In the genomic region with DNA sequence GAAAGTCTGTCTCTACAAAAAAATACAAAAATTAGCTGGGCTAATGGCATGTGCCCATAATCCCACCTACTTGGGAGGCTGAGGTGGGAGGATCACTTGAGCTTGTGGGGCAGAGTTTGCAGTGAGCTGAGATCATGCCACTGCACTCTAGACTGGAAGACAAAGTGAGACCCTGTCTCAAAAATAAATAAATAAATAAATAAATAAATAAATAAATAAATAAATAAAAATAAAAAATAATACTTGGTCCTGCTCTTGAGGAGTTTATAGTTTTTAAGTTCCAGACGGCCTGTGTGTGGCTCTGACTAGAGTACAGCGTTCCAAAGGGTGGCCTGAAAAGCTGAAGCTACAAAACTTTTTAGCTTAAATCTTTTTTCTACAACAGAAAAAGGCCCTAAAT, we compare ENCODE assay signal across 22 cellular contexts. TPM values are rescaled to one million over a fixed set of nuclear protein-coding genes. Genes with fewer than 3 reads are reported as not detected.
"Had no signal": no experiment of that assay in that cellular context is flagged by ENCODE, and none has a peak within 500 bp of the region (broad histone marks: within the 10 kb centered on the region; RNA-seq: fewer than 3 reads in every experiment).

No MANE protein-coding gene starts in this region.

- H3K4me3 Mint-ChIP-seq: effector memory CD8-positive, alpha-beta T cell; memory B cell; natural killer cell; stimulated activated naive B cell treated with anti-CD40 and anti-IgM and Interleukin-4, amounts not matched to agents 10 μg/mL and 1 μg/mL and 100 μg/mL, for 72 hours had no signal

- H3K27ac Mint-ChIP-seq: stimulated activated naive B cell treated with anti-CD40 and anti-IgM and Interleukin-4, amounts not matched to agents 10 μg/mL and 1 μg/mL and 100 μg/mL, for 72 hours had no signal

- H3K27me3 Mint-ChIP-seq: effector memory CD8-positive, alpha-beta T cell; memory B cell; stimulated activated naive B cell treated with anti-CD40 and anti-IgM and Interleukin-4, amounts not matched to agents 10 μg/mL and 1 μg/mL and 100 μg/mL, for 72 hours had no signal

- H3K4me1 Mint-ChIP-seq: memory B cell had no signal

- H3K9me3 Mint-ChIP-seq: effector memory CD8-positive, alpha-beta T cell; memory B cell; natural killer cell; stimulated activated naive B cell treated with anti-CD40 and anti-IgM and Interleukin-4, amounts not matched to agents 10 μg/mL and 1 μg/mL and 100 μg/mL, for 72 hours had no signal

- ATAC-seq: effector memory CD8-positive, alpha-beta T cell; left lobe of liver; natural killer cell; psoas muscle; right cardiac atrium; stimulated activated naive B cell treated with anti-CD40 and anti-IgM and Interleukin-4, amounts not matched to agents 10 μg/mL and 1 μg/mL and 100 μg/mL, for 72 hours had no signal

- DNase-seq: cortex of kidney; effector memory CD8-positive, alpha-beta T cell; erythroblast; head of caudate nucleus; kidney; natural killer cell; occipital lobe; ovary; posterior cingulate gyrus; psoas muscle; right cardiac atrium; sigmoid colon; stimulated activated CD4-positive, alpha-beta T cell treated with anti-CD3 and anti-CD28 coated beads, Interleukin-2, amount 100 ng/mL, for 24 hours; stimulated activated CD4-positive, alpha-beta T cell treated with anti-CD3 and anti-CD28 coated beads, Interleukin-4, amount 100 ng/mL, for 4 hours; stimulated activated naive B cell treated with anti-CD40 and anti-IgM and Interleukin-4, amounts not matched to agents 10 μg/mL and 1 μg/mL and 100 μg/mL, for 72 hours; stomach; thyroid gland; trophoblast cell had no signal

RNA-seq across cellular contexts. Expression of a gene that starts 35.1 kb away (rescaled TPM):
- total RNA-seq: mononuclear cell, natural killer cell, psoas muscle, right cardiac atrium, subcutaneous adipose tissue, thyroid gland had no signal
